27 cellular contexts compared by ENCODE assay signal in the genomic region with DNA sequence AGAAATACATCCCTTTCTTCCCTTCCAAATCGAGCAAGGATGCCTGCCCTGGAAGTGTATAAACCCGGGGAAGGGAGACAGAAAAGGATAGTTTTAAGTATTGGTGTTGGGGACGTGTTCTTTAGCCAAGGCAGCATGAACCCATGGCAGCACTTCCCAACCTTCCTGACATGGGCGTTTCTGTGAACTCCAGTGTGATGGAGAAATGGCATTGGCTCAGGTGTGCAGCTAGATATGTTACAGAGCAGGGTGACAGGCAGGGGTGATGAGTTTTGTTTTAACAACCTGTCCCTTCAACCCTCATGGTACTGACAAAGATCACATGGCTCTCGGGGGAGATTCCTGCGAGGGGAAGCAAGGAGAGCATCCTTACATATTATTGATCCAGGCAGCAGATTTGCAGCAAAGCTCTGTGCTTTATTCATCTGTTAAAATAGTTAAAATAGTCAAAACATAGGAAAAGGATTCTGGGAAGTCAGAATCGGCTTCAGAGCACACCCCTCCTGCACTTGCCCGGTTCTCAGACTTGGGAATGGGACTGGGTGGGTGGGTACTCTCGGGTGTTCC. TPM values are rescaled to one million over a fixed set of nuclear protein-coding genes. Genes with fewer than 3 reads are reported as not detected.
DNase-seq lines count a peak whose midpoint lies in the region; ATAC-seq and TF ChIP-seq lines count a peak whose summit lies in the region.
"Had no signal": no experiment of that assay in that cellular context is flagged by ENCODE, and none has a peak within 500 bp of the region (broad histone marks: within the 10 kb centered on the region; RNA-seq: fewer than 3 reads in every experiment).

No MANE protein-coding gene starts in this region.

- peak overlapping the region; percentile 11 for H3K4me3 Mint-ChIP-seq in T-helper 2 cell treated with Interferon-gamma antibody and Interleukin-4, amounts not matched to agents 5 μg/mL and 100 μg/mL, for 36 hours
- peak overlapping the region; percentile 30 for H3K4me3 Mint-ChIP-seq in stimulated activated naive CD8-positive, alpha-beta T cell treated with anti-CD3 and anti-CD28 coated beads, Interleukin-15, Interleukin-2, amounts not matched to agents 100 ng/mL and 50 ng/mL, for 24 hours
- H3K4me3 Mint-ChIP-seq in activated naive CD8-positive, alpha-beta T cell treated with anti-CD3 and anti-CD28 coated beads, Interleukin-2, amount 10 ng/mL, durations not matched to agents 7 days and 5 days, result peak overlapping the region; percentile 97

- no peak for DNase-seq in T-helper 2 cell treated with Interferon-gamma antibody and Interleukin-4, amounts not matched to agents 5 μg/mL and 100 μg/mL, for 36 hours (ENCODE audit: low spot score)
- DNase-seq in T-helper 2 cell (no peak), osteoblast (ENCODE audit: insufficient read length, low spot score, missing footprints) (no peak), DMS 273 (lab: John Stamatoyannopoulos, UW; ENCODE audit: unreplicated experiment) (no peak), WERI-Rb-1 (no peak)
- no peak for DNase-seq in stimulated activated naive CD8-positive, alpha-beta T cell treated with anti-CD3 and anti-CD28 coated beads, Interleukin-15, Interleukin-2, amounts not matched to agents 100 U/mL and 50 U/mL, for 24 hours
- no peak for DNase-seq in activated naive CD8-positive, alpha-beta T cell treated with anti-CD3 and anti-CD28 coated beads, Interleukin-2, amount 10 ng/mL, durations not matched to agents 7 days and 5 days
- DNase-seq: 8988T; activated effector memory CD4-positive, alpha-beta T cell treated with anti-CD3 and anti-CD28 coated beads, Interleukin-2, amount 50 U/mL, for 16 hours; amniotic stem cell; CD8-positive, alpha-beta memory T cell; effector CD4-positive, alpha-beta T cell; HCEC 1CT; mesenchymal stem cell; NCI-H1092 treated with DMSO at 0.1 percent for 48 hours; NCI-H2029 treated with DMSO at 0.1 percent for 48 hours; NCI-H345; Peyer's patch; sigmoid colon; SJCRH30; stimulated activated CD4-positive, alpha-beta T cell treated with anti-CD3 and anti-CD28 coated beads, Interleukin-4, amount 100 ng/mL, for 4 hours; stimulated activated naive CD4-positive, alpha-beta T cell had no signal

- H3K4me3 ChIP-seq in osteoblast (ENCODE audit: insufficient read depth, low read length) (no peak overlapping the region), WERI-Rb-1 (ENCODE audit: low read depth, low read length) (no peak overlapping the region)
- H3K4me3 ChIP-seq: breast epithelium, Peyer's patch, sigmoid colon, SJCRH30, thoracic aorta had no signal

- H4K20me1 ChIP-seq in osteoblast (ENCODE audit: insufficient read depth, low read length), result no peaks in the 10 kb centered on the region

- no peaks in the 10 kb centered on the region for H3K27me3 Mint-ChIP-seq in T-helper 2 cell treated with Interferon-gamma antibody and Interleukin-4, amounts not matched to agents 5 μg/mL and 100 μg/mL, for 36 hours (ENCODE audit: low read depth)
- H3K27me3 Mint-ChIP-seq in stimulated activated naive CD8-positive, alpha-beta T cell treated with anti-CD3 and anti-CD28 coated beads, Interleukin-15, Interleukin-2, amounts not matched to agents 100 ng/mL and 50 ng/mL, for 24 hours, result no peaks in the 10 kb centered on the region
- H3K27me3 Mint-ChIP-seq in activated naive CD8-positive, alpha-beta T cell treated with anti-CD3 and anti-CD28 coated beads, Interleukin-2, amount 10 ng/mL, durations not matched to agents 7 days and 5 days, result no peaks in the 10 kb centered on the region
- H3K27me3 Mint-ChIP-seq: CD8-positive, alpha-beta memory T cell had no signal

- H3K27me3 ChIP-seq in osteoblast (ENCODE audit: insufficient read depth, low read length) (peaks cover 12% of the 10 kb centered on the region), WERI-Rb-1 (ENCODE audit: insufficient read depth, low read depth, severe bottlenecking) (no peaks in the 10 kb centered on the region)
- H3K27me3 ChIP-seq: breast epithelium, Peyer's patch, sigmoid colon, SJCRH30 had no signal

- H3K27ac Mint-ChIP-seq in T-helper 2 cell treated with Interferon-gamma antibody and Interleukin-4, amounts not matched to agents 5 μg/mL and 100 μg/mL, for 36 hours, result peak overlapping the region; percentile 6
- H3K27ac Mint-ChIP-seq in stimulated activated naive CD8-positive, alpha-beta T cell treated with anti-CD3 and anti-CD28 coated beads, Interleukin-15, Interleukin-2, amounts not matched to agents 100 ng/mL and 50 ng/mL, for 24 hours, result no peak overlapping the region
- H3K27ac Mint-ChIP-seq in activated naive CD8-positive, alpha-beta T cell treated with anti-CD3 and anti-CD28 coated beads, Interleukin-2, amount 10 ng/mL, durations not matched to agents 7 days and 5 days, result peak overlapping the region; percentile 81
- H3K27ac Mint-ChIP-seq: progenitor cell of endocrine pancreas had no signal

- H3K27ac ChIP-seq in osteoblast (ENCODE audit: low read depth, low read length), result no peak overlapping the region
- no peak overlapping the region for H3K27ac ChIP-seq in WERI-Rb-1
- H3K27ac ChIP-seq: breast epithelium, Peyer's patch, sigmoid colon, SJCRH30, thoracic aorta had no signal

- peaks cover 19% of the 10 kb centered on the region for H3K9me3 Mint-ChIP-seq in T-helper 2 cell treated with Interferon-gamma antibody and Interleukin-4, amounts not matched to agents 5 μg/mL and 100 μg/mL, for 36 hours
- H3K9me3 Mint-ChIP-seq in stimulated activated naive CD8-positive, alpha-beta T cell treated with anti-CD3 and anti-CD28 coated beads, Interleukin-15, Interleukin-2, amounts not matched to agents 100 ng/mL and 50 ng/mL, for 24 hours, result no peaks in the 10 kb centered on the region
- H3K9me3 Mint-ChIP-seq in activated naive CD8-positive, alpha-beta T cell treated with anti-CD3 and anti-CD28 coated beads, Interleukin-2, amount 10 ng/mL, durations not matched to agents 7 days and 5 days, result no peaks in the 10 kb centered on the region

- no peak overlapping the region for H3K4me2 ChIP-seq in osteoblast (ENCODE audit: insufficient read depth, low read length)

- peaks cover 11% of the 10 kb centered on the region for H3K4me1 ChIP-seq in osteoblast (ENCODE audit: insufficient read depth, low read length)
- H3K4me1 ChIP-seq: breast epithelium, SJCRH30 had no signal

- peaks cover 70% of the 10 kb centered on the region for H3K36me3 Mint-ChIP-seq in T-helper 2 cell treated with Interferon-gamma antibody and Interleukin-4, amounts not matched to agents 5 μg/mL and 100 μg/mL, for 36 hours (ENCODE audit: low read depth)
- peaks cover 56% of the 10 kb centered on the region for H3K36me3 Mint-ChIP-seq in stimulated activated naive CD8-positive, alpha-beta T cell treated with anti-CD3 and anti-CD28 coated beads, Interleukin-15, Interleukin-2, amounts not matched to agents 100 ng/mL and 50 ng/mL, for 24 hours (ENCODE audit: low read depth)
- peaks cover 78% of the 10 kb centered on the region for H3K36me3 Mint-ChIP-seq in activated naive CD8-positive, alpha-beta T cell treated with anti-CD3 and anti-CD28 coated beads, Interleukin-2, amount 10 ng/mL, durations not matched to agents 7 days and 5 days

- no peak for ATAC-seq in stimulated activated naive CD8-positive, alpha-beta T cell treated with anti-CD3 and anti-CD28 coated beads, Interleukin-15, Interleukin-2, amounts not matched to agents 100 U/mL and 50 U/mL, for 24 hours
- ATAC-seq in activated naive CD8-positive, alpha-beta T cell treated with anti-CD3 and anti-CD28 coated beads, Interleukin-2, amount 10 ng/mL, durations not matched to agents 7 days and 5 days (ENCODE audit: low read depth), result no peak
- ATAC-seq: left lobe of liver had no signal

- no peaks in the 10 kb centered on the region for H3K36me3 ChIP-seq in osteoblast (ENCODE audit: insufficient read depth, low read length)
- H3K36me3 ChIP-seq in WERI-Rb-1, result no peaks in the 10 kb centered on the region
- H3K36me3 ChIP-seq: breast epithelium, SJCRH30 had no signal

- peaks cover 34% of the 10 kb centered on the region for H3K4me1 Mint-ChIP-seq in T-helper 2 cell treated with Interferon-gamma antibody and Interleukin-4, amounts not matched to agents 5 μg/mL and 100 μg/mL, for 36 hours (ENCODE audit: low read depth)
- peaks cover 42% of the 10 kb centered on the region for H3K4me1 Mint-ChIP-seq in stimulated activated naive CD8-positive, alpha-beta T cell treated with anti-CD3 and anti-CD28 coated beads, Interleukin-15, Interleukin-2, amounts not matched to agents 100 ng/mL and 50 ng/mL, for 24 hours (ENCODE audit: low read depth)
- peaks cover 61% of the 10 kb centered on the region for H3K4me1 Mint-ChIP-seq in activated naive CD8-positive, alpha-beta T cell treated with anti-CD3 and anti-CD28 coated beads, Interleukin-2, amount 10 ng/mL, durations not matched to agents 7 days and 5 days

- H2AFZ ChIP-seq in osteoblast (ENCODE audit: low read length), result no peak overlapping the region

- H3K9me3 ChIP-seq in osteoblast (ENCODE audit: low read depth, low read length) (no peaks in the 10 kb centered on the region), WERI-Rb-1 (ENCODE audit: severe bottlenecking) (peaks cover 6% of the 10 kb centered on the region)
- H3K9me3 ChIP-seq: Peyer's patch, sigmoid colon, SJCRH30 had no signal

- no peak for TF ChIP-seq CTCF in osteoblast (IDR thresholded peaks at IDR 0.05; ENCODE audit: extremely low read depth, low read depth, low read length)
- no peak for TF ChIP-seq CTCF in WERI-Rb-1 (IDR thresholded peaks at IDR 0.05; ENCODE audit: low read depth, low read length)

- no peaks in the 10 kb centered on the region for H3K79me2 ChIP-seq in osteoblast (ENCODE audit: insufficient read depth, low read length)

- POLR2A ChIA-PET in activated naive CD8-positive, alpha-beta T cell treated with anti-CD3 and anti-CD28 coated beads, Interleukin-2, amount 10 ng/mL, durations not matched to agents 7 days and 5 days (lab: Charles Lee), result interaction anchor here (0.6 to 2.4 kb wide), 5 partner anchors 9 to 147 kb away, joined by 3 to 19 read pairs (median 5); a partner anchor contains a TSS

RNA-seq across cellular contexts. Expression of a gene that starts 4.0 kb away (rescaled TPM):
- 100 to 1,000 TPM; 609 to 666 TPM for total RNA-seq in activated naive CD8-positive, alpha-beta T cell treated with anti-CD3 and anti-CD28 coated beads, Interleukin-2, amount 10 ng/mL, durations not matched to agents 7 days and 5 days
- total RNA-seq in osteoblast, result 28.3 and 33.3 TPM in 2 replicates
- total RNA-seq: SJCRH30 had no signal

Comparison
In these comparisons a context has a peak if more than half of its experiments do, and no peak if none do; other contexts are left out.
1. H3K4me3 Mint-ChIP-seq: peak in every context shown above with its lines; median percentile 97 in activated naive CD8-positive, alpha-beta T cell treated with anti-CD3 and anti-CD28 coated beads, Interleukin-2, amount 10 ng/mL, durations not matched to agents 7 days and 5 days; 30 in stimulated activated naive CD8-positive, alpha-beta T cell treated with anti-CD3 and anti-CD28 coated beads, Interleukin-15, Interleukin-2, amounts not matched to agents 100 ng/mL and 50 ng/mL, for 24 hours; 11 in T-helper 2 cell treated with Interferon-gamma antibody and Interleukin-4, amounts not matched to agents 5 μg/mL and 100 μg/mL, for 36 hours.
2. RNA of a gene that starts 4.0 kb away (total RNA-seq): 609 to 666 TPM in activated naive CD8-positive, alpha-beta T cell treated with anti-CD3 and anti-CD28 coated beads, Interleukin-2, amount 10 ng/mL, durations not matched to agents 7 days and 5 days; 28.3 to 33.3 TPM in osteoblast; every median in the first group is over 10 times any median in the second.